In genomic region chr5:139306197-139306596, GRCh38 we compare ENCODE assay signal across 20 cellular contexts. TPM values are rescaled to one million over a fixed set of nuclear protein-coding genes. Genes with fewer than 3 reads are reported as not detected.
DNase-seq lines count a peak whose midpoint lies in the region; ATAC-seq and TF ChIP-seq lines count a peak whose summit lies in the region.
"Had no signal": no experiment of that assay in that cellular context is flagged by ENCODE, and none has a peak within 500 bp of the region (broad histone marks: within the 10 kb centered on the region; RNA-seq: fewer than 3 reads in every experiment).

No MANE protein-coding gene starts in this region.

- no peak for TF ChIP-seq POLR2A in spleen (IDR thresholded peaks at IDR 0.05)

- no peaks in the 10 kb centered on the region for H3F3A ChIP-seq in OCI-LY1 (ENCODE audit: insufficient read depth, low read length)

- H3K4me3 ChIP-seq in OCI-LY1 (ENCODE audit: low read depth, low read length, poor library complexity, severe bottlenecking) = no peak overlapping the region
- no peak overlapping the region for H3K4me3 ChIP-seq in trophoblast cell (ENCODE audit: low read depth, low read length)
- H3K4me3 ChIP-seq in left ventricle myocardium inferior = no peak overlapping the region
- no peak overlapping the region for H3K4me3 ChIP-seq in spleen
- H3K4me3 ChIP-seq: GM23248 had no signal

- no peaks in the 10 kb centered on the region for H3K9me3 ChIP-seq in OCI-LY1 (ENCODE audit: low read length)
- H3K9me3 ChIP-seq in trophoblast cell (ENCODE audit: insufficient read depth, low read depth, low read length) = no peaks in the 10 kb centered on the region
- no peaks in the 10 kb centered on the region for H3K9me3 ChIP-seq in left ventricle myocardium inferior (replicated peaks)
- H3K9me3 ChIP-seq in spleen = no peaks in the 10 kb centered on the region

- TF ChIP-seq CTCF in OCI-LY1 (IDR thresholded peaks at IDR 0.05; ENCODE audit: low read length) (no peak), left ventricle myocardium inferior (IDR thresholded peaks at IDR 0.05; ENCODE audit: borderline replicate concordance) (no peak), spleen (IDR thresholded peaks at IDR 0.05 in 8 of 11, conservative IDR thresholded peaks at IDR 0.05 in 3 of 11) (no peak)

- intact Hi-C loops in left ventricle myocardium inferior (cut with micrococcal nuclease) (no loop called here), spleen (cut with DNase I; ENCODE audit: low total_unique reads) (no loop called here)

- H3K4me2 ChIP-seq in OCI-LY1 (ENCODE audit: low read length) (peak overlapping the region; percentile 10; the same call in 1 of the 2 replicates), trophoblast cell (ENCODE audit: low read length) (no peak overlapping the region)

- no peak overlapping the region for H2BK5ac ChIP-seq in trophoblast cell (ENCODE audit: low read depth, low read length, poor library complexity)

- peaks cover 34% of the 10 kb centered on the region for H3K36me3 ChIP-seq in OCI-LY1 (ENCODE audit: insufficient read depth, low read length)
- H3K36me3 ChIP-seq in trophoblast cell (ENCODE audit: control insufficient read depth in 1 of 2, insufficient read depth in 2 of 2, low read length in 2 of 2) = peaks cover 0 to 2% of the 10 kb centered on the region in 2 experiments
- H3K36me3 ChIP-seq in left ventricle myocardium inferior = no peaks in the 10 kb centered on the region
- peaks cover 0 to 4% (median 0%) of the 10 kb centered on the region in 6 donors for H3K36me3 ChIP-seq in spleen

- H4K20me1 ChIP-seq in OCI-LY1 (ENCODE audit: insufficient read depth, low read length) = peaks cover 24% of the 10 kb centered on the region; the same call in 1 of the 2 replicates

- H3K18ac ChIP-seq in trophoblast cell (ENCODE audit: low read length) = no peak overlapping the region

- no peak overlapping the region for H4K8ac ChIP-seq in trophoblast cell (ENCODE audit: low read depth, low read length)

- H3K4me3 Mint-ChIP-seq in activated T-cell treated with anti-CD3 and anti-CD28 coated beads, Interleukin-2, amount 50 U/mL, for 24 hours = peak overlapping the region; percentile 18
- H3K4me3 Mint-ChIP-seq in activated naive CD8-positive, alpha-beta T cell treated with anti-CD3 and anti-CD28 coated beads, Interleukin-2, amount 50 U/mL, for 24 hours = no peak overlapping the region
- H3K4me3 Mint-ChIP-seq: neural crest cell had no signal

- no peak overlapping the region for H2BK12ac ChIP-seq in trophoblast cell (ENCODE audit: low read length)

- peaks cover 94% of the 10 kb centered on the region for H3K4me1 Mint-ChIP-seq in activated T-cell treated with anti-CD3 and anti-CD28 coated beads, Interleukin-2, amount 50 U/mL, for 24 hours (ENCODE audit: low read depth)
- H3K4me1 Mint-ChIP-seq in activated naive CD8-positive, alpha-beta T cell treated with anti-CD3 and anti-CD28 coated beads, Interleukin-2, amount 50 U/mL, for 24 hours = peaks cover 94% of the 10 kb centered on the region

- H3K79me2 ChIP-seq in OCI-LY1 (ENCODE audit: insufficient read depth, low read length) = peaks cover 100% of the 10 kb centered on the region
- H3K79me2 ChIP-seq in trophoblast cell (ENCODE audit: control insufficient read depth, insufficient read depth, low read length, poor library complexity) = peaks cover 24% of the 10 kb centered on the region

- no CpG with 5 or more reads among the region's 1 CpG for whole genome bisulfite sequencing in trophoblast cell (ENCODE audit: extremely low coverage, insufficient coverage, insufficient read length)
- 16 to 31% (median 20%) methylated on average over 1 of the region's 1 CpG for WGBS in spleen, 5 donors

- H3K27ac ChIP-seq in OCI-LY1 (ENCODE audit: low read depth, low read length, poor library complexity, severe bottlenecking) (no peak overlapping the region), trophoblast cell (ENCODE audit: low read depth, low read length) (no peak overlapping the region), left ventricle myocardium inferior (replicated peaks) (no peak overlapping the region), spleen (no peak overlapping the region)
- H3K27ac ChIP-seq: GM23248 had no signal

- H3K9me2 ChIP-seq in OCI-LY1 (ENCODE audit: low read depth, low read length) = no peaks in the 10 kb centered on the region

- peaks cover 73% of the 10 kb centered on the region for H3K4me1 ChIP-seq in OCI-LY1 (ENCODE audit: insufficient read depth, low read length, severe bottlenecking)
- peaks cover 3 to 4% of the 10 kb centered on the region in 2 experiments for H3K4me1 ChIP-seq in trophoblast cell (ENCODE audit: control insufficient read depth in 1 of 2, insufficient read depth in 2 of 2, low read length in 2 of 2)
- H3K4me1 ChIP-seq in left ventricle myocardium inferior = peaks cover 100% of the 10 kb centered on the region
- H3K4me1 ChIP-seq in spleen = peaks cover 74 to 100% (median 100%) of the 10 kb centered on the region in 6 donors

- H3K27me3 Mint-ChIP-seq in activated T-cell treated with anti-CD3 and anti-CD28 coated beads, Interleukin-2, amount 50 U/mL, for 24 hours = no peaks in the 10 kb centered on the region
- H3K27me3 Mint-ChIP-seq in activated naive CD8-positive, alpha-beta T cell treated with anti-CD3 and anti-CD28 coated beads, Interleukin-2, amount 50 U/mL, for 24 hours = no peaks in the 10 kb centered on the region
- H3K27me3 Mint-ChIP-seq: brain had no signal

- no peaks in the 10 kb centered on the region for H3K9me3 Mint-ChIP-seq in activated T-cell treated with anti-CD3 and anti-CD28 coated beads, Interleukin-2, amount 50 U/mL, for 24 hours
- H3K9me3 Mint-ChIP-seq in activated naive CD8-positive, alpha-beta T cell treated with anti-CD3 and anti-CD28 coated beads, Interleukin-2, amount 50 U/mL, for 24 hours = no peaks in the 10 kb centered on the region
- H3K9me3 Mint-ChIP-seq: brain, neural crest cell had no signal

- peak overlapping the region; percentile 89 for H3K27ac Mint-ChIP-seq in activated T-cell treated with anti-CD3 and anti-CD28 coated beads, Interleukin-2, amount 50 U/mL, for 24 hours
- H3K27ac Mint-ChIP-seq in activated naive CD8-positive, alpha-beta T cell treated with anti-CD3 and anti-CD28 coated beads, Interleukin-2, amount 50 U/mL, for 24 hours = peak overlapping the region; percentile 73
- H3K27ac Mint-ChIP-seq: brain had no signal

- no peaks in the 10 kb centered on the region for H3K27me3 ChIP-seq in OCI-LY1 (ENCODE audit: insufficient read depth, low read length)
- H3K27me3 ChIP-seq in trophoblast cell (ENCODE audit: insufficient read depth, low read length) = no peaks in the 10 kb centered on the region
- H3K27me3 ChIP-seq in left ventricle myocardium inferior (ENCODE audit: low read depth) = no peaks in the 10 kb centered on the region
- no peaks in the 10 kb centered on the region for H3K27me3 ChIP-seq in spleen (replicated peaks in 1 of 7)

- no peak overlapping the region for H4K91ac ChIP-seq in trophoblast cell (ENCODE audit: low read depth, low read length)

- H3K14ac ChIP-seq in trophoblast cell (ENCODE audit: low read length) = no peak overlapping the region

- peaks cover 69% of the 10 kb centered on the region for H3K36me3 Mint-ChIP-seq in activated T-cell treated with anti-CD3 and anti-CD28 coated beads, Interleukin-2, amount 50 U/mL, for 24 hours (ENCODE audit: low read depth)
- peaks cover 45% of the 10 kb centered on the region for H3K36me3 Mint-ChIP-seq in activated naive CD8-positive, alpha-beta T cell treated with anti-CD3 and anti-CD28 coated beads, Interleukin-2, amount 50 U/mL, for 24 hours (ENCODE audit: low read depth)

- H3K4ac ChIP-seq in trophoblast cell (ENCODE audit: low read depth, low read length) = peak overlapping the region; percentile 93

- ATAC-seq in activated naive CD8-positive, alpha-beta T cell treated with anti-CD3 and anti-CD28 coated beads, Interleukin-2, amount 50 U/mL, for 24 hours = no peak
- ATAC-seq in HG03571 (IDR thresholded peaks at IDR 0.05; ENCODE audit: unreplicated experiment) = no peak
- ATAC-seq: Right ventricle myocardium inferior had no signal

- no peak overlapping the region for H2AFZ ChIP-seq in OCI-LY1 (ENCODE audit: low read length)
- no peak overlapping the region for H2AFZ ChIP-seq in trophoblast cell (ENCODE audit: insufficient read depth, low read length, poor library complexity)
- H2AFZ ChIP-seq: GM23248 had no signal

- no peaks in the 10 kb centered on the region for H3K79me1 ChIP-seq in trophoblast cell (ENCODE audit: low read length)

- H3K23ac ChIP-seq in trophoblast cell (ENCODE audit: low read length) = no peak overlapping the region

- no peak overlapping the region for H2BK120ac ChIP-seq in trophoblast cell (ENCODE audit: insufficient read depth, low read length, poor library complexity)

- DNase-seq in activated T-cell treated with anti-CD3 and anti-CD28 coated beads, Interleukin-2, amount 50 U/mL, for 24 hours = no peak
- DNase-seq in activated T-cell treated with anti-CD3 and anti-CD28 coated beads for 4 hours (no peak), trophoblast cell (no peak), left ventricle myocardium inferior (no peak), spleen (no peak)
- no peak for DNase-seq in activated naive CD8-positive, alpha-beta T cell treated with anti-CD3 and anti-CD28 coated beads, Interleukin-2, amount 50 U/mL, for 24 hours
- DNase-seq: ACHN; activated effector memory CD4-positive, alpha-beta T cell treated with anti-CD3 and anti-CD28 coated beads, Interleukin-2, amount 50 U/mL, for 16 hours; GM23248; kidney; mesenchymal stem cell; NCI-H1694; NCI-H226; stimulated activated CD4-positive, alpha-beta T cell treated with anti-CD3 and anti-CD28 coated beads, Interleukin-12 subunit alpha, Interleukin-12 subunit beta, amount 100 ng/mL, for 4 hours; stimulated activated naive CD4-positive, alpha-beta T cell treated with Interleukin-2 at 50 U/mL for 16 hours had no signal

- no peak overlapping the region for H3K9ac ChIP-seq in OCI-LY1 (ENCODE audit: low read length)
- no peak overlapping the region for H3K9ac ChIP-seq in trophoblast cell (ENCODE audit: low read length)
- H3K9ac ChIP-seq: GM23248 had no signal

- H4K12ac ChIP-seq in trophoblast cell (ENCODE audit: low read depth, low read length) = no peak overlapping the region

- no peak overlapping the region for H2AK5ac ChIP-seq in trophoblast cell (ENCODE audit: low read length)

RNA-seq across cellular contexts. Expression of gene MATR3, which starts 12.7 kb away (rescaled TPM):
- polyA plus RNA-seq in trophoblast cell (2013) = 164 and 185 TPM in 2 replicates
- total RNA-seq in left ventricle myocardium inferior = 121 TPM
- 100 to 1,000 TPM; 170 to 251 (median 219) TPM for total RNA-seq in spleen
- polyA plus RNA-seq in spleen = 100 to 1,000 TPM; 114 to 147 (median 143) TPM

RNA-seq across cellular contexts. Expression of gene PAIP2, which starts 35.5 kb away (rescaled TPM):
- polyA plus RNA-seq in trophoblast cell (2013) = 156 and 175 TPM in 2 replicates
- total RNA-seq in left ventricle myocardium inferior (148 TPM), spleen (100 to 1,000 TPM in 2 of 7 donors, 10 to 100 TPM in 5; 73.2 to 117 (median 86.4) TPM)
- 100 to 1,000 TPM in 2 of 3 donors, 10 to 100 TPM in 1; 90.6 to 119 (median 117) TPM for polyA plus RNA-seq in spleen
